Comparison of ENCODE assay signal across 23 cellular contexts in the genomic region with DNA sequence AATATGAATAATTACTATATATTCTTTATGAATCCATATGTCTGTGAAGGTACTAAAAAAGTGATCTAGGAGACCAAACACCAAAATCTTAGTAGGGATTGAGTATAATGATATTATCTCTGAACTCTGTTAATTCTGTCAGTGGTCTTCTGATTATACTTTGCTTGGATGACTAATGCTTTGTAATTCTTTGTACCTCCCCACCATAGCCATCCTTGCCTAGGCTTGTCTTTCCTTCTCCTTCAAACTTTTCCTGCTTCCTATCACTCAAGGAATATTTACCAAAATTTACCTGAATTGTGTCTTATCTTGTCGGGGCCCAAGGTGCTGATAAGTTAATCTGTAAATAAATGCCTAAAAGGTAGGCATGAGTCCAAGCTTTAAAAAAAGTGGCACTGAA. TPM values are rescaled to one million over a fixed set of nuclear protein-coding genes. Genes with fewer than 3 reads are reported as not detected.
DNase-seq lines count a peak whose midpoint lies in the region; FAIRE-seq and TF ChIP-seq lines count a peak whose summit lies in the region.
"Had no signal": no experiment of that assay in that cellular context is flagged by ENCODE, and none has a peak within 500 bp of the region (broad histone marks: within the 10 kb centered on the region; RNA-seq: fewer than 3 reads in every experiment).

No MANE protein-coding gene starts in this region.

- no peaks in the 10 kb centered on the region for H3K9me1 ChIP-seq in keratinocyte (ENCODE audit: control insufficient read depth, extremely low read depth, insufficient read depth, low read length)

- peaks cover 54% of the 10 kb centered on the region for H3K4me1 Mint-ChIP-seq in chondrocyte (ENCODE audit: low read depth)
- no peaks in the 10 kb centered on the region for H3K4me1 Mint-ChIP-seq in activated naive CD4-positive, alpha-beta T cell treated with anti-CD3 and anti-CD28 coated beads, Interleukin-2, amount 10 ng/mL, durations not matched to agents 7 days and 5 days
- H3K4me1 Mint-ChIP-seq: activated naive CD8-positive, alpha-beta T cell treated with anti-CD3 and anti-CD28 coated beads for 36 hours; stimulated activated naive B cell treated with anti-CD40 and anti-IgM and Interleukin-4, amounts not matched to agents 10 μg/mL and 1 μg/mL and 100 μg/mL, for 72 hours had no signal

- CTCF ChIA-PET in activated naive CD4-positive, alpha-beta T cell treated with anti-CD3 and anti-CD28 coated beads, Interleukin-2, amount 10 ng/mL, durations not matched to agents 7 days and 5 days (lab: Charles Lee): interaction anchor here (1.4 kb wide), 1 partner anchor 29 kb away, joined by 4 read pairs; no protein-coding TSS in a partner anchor

- no peaks in the 10 kb centered on the region for H3K79me2 ChIP-seq in keratinocyte (ENCODE audit: control insufficient read depth, insufficient read depth, low read length)

- H3K9me3 ChIP-seq in HUES64 (ENCODE audit: insufficient read depth, low read depth, low read length) (no peaks in the 10 kb centered on the region), keratinocyte (ENCODE audit: control insufficient read depth, low read depth, low read length) (no peaks in the 10 kb centered on the region), tibial artery (no peaks in the 10 kb centered on the region), MG63 (no peaks in the 10 kb centered on the region)
- H3K9me3 ChIP-seq: SJCRH30 had no signal

- H3K4me3 Mint-ChIP-seq in chondrocyte (ENCODE audit: unreplicated experiment): no peak overlapping the region
- H3K4me3 Mint-ChIP-seq in activated naive CD4-positive, alpha-beta T cell treated with anti-CD3 and anti-CD28 coated beads, Interleukin-2, amount 10 ng/mL, durations not matched to agents 7 days and 5 days: no peak overlapping the region
- H3K4me3 Mint-ChIP-seq: activated naive CD8-positive, alpha-beta T cell treated with anti-CD3 and anti-CD28 coated beads for 36 hours; CD4-positive, alpha-beta T cell; stimulated activated naive B cell treated with anti-CD40 and anti-IgM and Interleukin-4, amounts not matched to agents 10 μg/mL and 1 μg/mL and 100 μg/mL, for 72 hours had no signal

- no peaks in the 10 kb centered on the region for H3K36me3 Mint-ChIP-seq in chondrocyte (ENCODE audit: low read depth)
- H3K36me3 Mint-ChIP-seq in activated naive CD4-positive, alpha-beta T cell treated with anti-CD3 and anti-CD28 coated beads, Interleukin-2, amount 10 ng/mL, durations not matched to agents 7 days and 5 days: no peaks in the 10 kb centered on the region
- H3K36me3 Mint-ChIP-seq: activated naive CD8-positive, alpha-beta T cell treated with anti-CD3 and anti-CD28 coated beads for 36 hours; stimulated activated naive B cell treated with anti-CD40 and anti-IgM and Interleukin-4, amounts not matched to agents 10 μg/mL and 1 μg/mL and 100 μg/mL, for 72 hours had no signal

- H4K20me1 ChIP-seq in keratinocyte (ENCODE audit: control insufficient read depth, extremely low read depth, insufficient read depth, low read length): no peaks in the 10 kb centered on the region

- no peaks in the 10 kb centered on the region for H3K9me3 Mint-ChIP-seq in chondrocyte (ENCODE audit: low read depth)
- no peaks in the 10 kb centered on the region for H3K9me3 Mint-ChIP-seq in activated naive CD4-positive, alpha-beta T cell treated with anti-CD3 and anti-CD28 coated beads, Interleukin-2, amount 10 ng/mL, durations not matched to agents 7 days and 5 days
- H3K9me3 Mint-ChIP-seq: activated naive CD8-positive, alpha-beta T cell treated with anti-CD3 and anti-CD28 coated beads for 36 hours; activated T-helper 2 cell treated with anti-CD3 and anti-CD28 coated beads, Interferon-gamma antibody, Interleukin-2, Interleukin-4, amounts not matched to agents 10 μg/mL and 5 μg/mL and 100 μg/mL, durations not matched to agents 14 hours and 24 hours and 36 hours; CD4-positive, alpha-beta T cell; stimulated activated naive B cell treated with anti-CD40 and anti-IgM and Interleukin-4, amounts not matched to agents 10 μg/mL and 1 μg/mL and 100 μg/mL, for 72 hours had no signal

- WGBS in HUES64: 84% methylated on average over 1 of the region's 1 CpG

- DNase-seq in chondrocyte (ENCODE audit: low spot score) (no peak), keratinocyte (ENCODE audit: low read depth, low spot score) (no peak), tibial artery (no peak), NCI-H187 treated with DMSO at 0.1 percent for 48 hours (lab: John Stamatoyannopoulos, UW) (no peak), MG63 (no peak)
- DNase-seq in activated naive CD4-positive, alpha-beta T cell treated with anti-CD3 and anti-CD28 coated beads, Interleukin-2, amount 10 ng/mL, durations not matched to agents 7 days and 5 days: no peak
- DNase-seq: activated CD4-positive, alpha-beta T cell treated with anti-CD3 and anti-CD28 coated beads, Interleukin-2, amount 50 U/mL, for 1 hour; activated naive CD8-positive, alpha-beta T cell treated with anti-CD3 and anti-CD28 coated beads for 36 hours; CD4-positive, alpha-beta T cell; DMS 273 treated with DMSO at 0.1 percent for 48 hours; NCI-H1105; NCI-H2081 treated with DMSO at 0.1 percent for 48 hours; NCI-H510A; NK-92 treated with Interleukin-12 subunit alpha and Interleukin-12 subunit beta, amount 100 ng/mL, for 24 hours; nucleus accumbens; SJCRH30; stimulated activated CD4-positive, alpha-beta T cell treated with anti-CD3 and anti-CD28 coated beads, Interleukin-2, amount 100 ng/mL, for 48 hours; stimulated activated naive B cell treated with anti-CD40 and anti-IgM and Interleukin-4, amounts not matched to agents 10 μg/mL and 1 μg/mL and 100 μg/mL, for 72 hours; T-helper 2 cell had no signal

- peak overlapping the region; percentile 72 for H3K4me2 ChIP-seq in keratinocyte (ENCODE audit: control insufficient read depth, extremely low read depth, insufficient read depth, low read depth, low read length)

- no peak overlapping the region for H3K4me3 ChIP-seq in HUES64 (ENCODE audit: low read length)
- peak overlapping the region in 1 of 3 experiments; percentile 17 for H3K4me3 ChIP-seq in keratinocyte (ENCODE audit: control insufficient read depth in 2 of 3, extremely low read depth in 1 of 3, insufficient read depth in 2 of 3, low read depth in 1 of 3, low read length in 3 of 3)
- H3K4me3 ChIP-seq in tibial artery: peak overlapping the region; percentile 54 to 55
- no peak overlapping the region for H3K4me3 ChIP-seq in MG63
- H3K4me3 ChIP-seq: SJCRH30 had no signal

- intact Hi-C loops in tibial artery (cut with DNase I; ENCODE audit: low total_unique reads): no loop called here

- peak overlapping the region; percentile 67 for H3K27ac Mint-ChIP-seq in chondrocyte (ENCODE audit: unreplicated experiment)
- no peak overlapping the region for H3K27ac Mint-ChIP-seq in activated naive CD4-positive, alpha-beta T cell treated with anti-CD3 and anti-CD28 coated beads, Interleukin-2, amount 10 ng/mL, durations not matched to agents 7 days and 5 days
- H3K27ac Mint-ChIP-seq: activated naive CD8-positive, alpha-beta T cell treated with anti-CD3 and anti-CD28 coated beads for 36 hours; activated T-helper 2 cell treated with anti-CD3 and anti-CD28 coated beads, Interferon-gamma antibody, Interleukin-2, Interleukin-4, amounts not matched to agents 10 μg/mL and 5 μg/mL and 100 μg/mL, durations not matched to agents 14 hours and 24 hours and 36 hours; CD4-positive, alpha-beta T cell; stimulated activated naive B cell treated with anti-CD40 and anti-IgM and Interleukin-4, amounts not matched to agents 10 μg/mL and 1 μg/mL and 100 μg/mL, for 72 hours had no signal

- peaks cover 41% of the 10 kb centered on the region for H3K4me1 ChIP-seq in HUES64 (ENCODE audit: insufficient read depth, low read length)
- peaks cover 23% of the 10 kb centered on the region for H3K4me1 ChIP-seq in keratinocyte (ENCODE audit: control insufficient read depth, extremely low read depth, insufficient read depth, low read length)
- H3K4me1 ChIP-seq in tibial artery: peaks cover 0 to 53% (median 2%) of the 10 kb centered on the region in 4 donors
- H3K4me1 ChIP-seq: SJCRH30 had no signal

- FAIRE-seq in keratinocyte (lab: Jason Lieb, UNC): peak; percentile 80

- H3K9ac ChIP-seq in HUES64 (ENCODE audit: low read depth, low read length) (peak overlapping the region; percentile 22; the same call in 1 of the 2 replicates), keratinocyte (ENCODE audit: control insufficient read depth, extremely low read depth, insufficient read depth, low read length) (no peak overlapping the region)

- TF ChIP-seq CTCF in chondrocyte (IDR thresholded peaks at IDR 0.05) (no peak), keratinocyte (optimal IDR thresholded peaks at IDR 0.05 in 1 of 3, IDR thresholded peaks at IDR 0.05 in 1 of 3, conservative IDR thresholded peaks at IDR 0.05 in 1 of 3; ENCODE audit: extremely low read depth in 1 of 3, insufficient read depth in 2 of 3, low read length in 3 of 3) (no peak), tibial artery (IDR thresholded peaks at IDR 0.05) (no peak)

- H3K27ac ChIP-seq in HUES64 (ENCODE audit: low read depth, low read length) (peak overlapping the region; percentile 86), keratinocyte (ENCODE audit: control insufficient read depth, insufficient read depth, low read length) (no peak overlapping the region), tibial artery (peak overlapping the region; percentile 74 to 86)
- H3K27ac ChIP-seq: brain microvascular endothelial cell, SJCRH30, VCaP had no signal

- dilution Hi-C loops in keratinocyte (cut with MboI; ENCODE audit: extremely low pct_ligation_motif_present, low sequenced_read_pairs): no loop called here

- no peaks in the 10 kb centered on the region for H3K36me3 ChIP-seq in HUES64 (ENCODE audit: insufficient read depth, low read length)
- no peaks in the 10 kb centered on the region for H3K36me3 ChIP-seq in keratinocyte (ENCODE audit: control insufficient read depth in 2 of 2, extremely low read depth in 1 of 2, insufficient read depth in 2 of 2, low read length in 2 of 2)
- no peaks in the 10 kb centered on the region for H3K36me3 ChIP-seq in tibial artery
- H3K36me3 ChIP-seq in MG63: no peaks in the 10 kb centered on the region
- H3K36me3 ChIP-seq: brain microvascular endothelial cell, SJCRH30 had no signal

- no peaks in the 10 kb centered on the region for H3K27me3 Mint-ChIP-seq in chondrocyte (ENCODE audit: low read depth)
- H3K27me3 Mint-ChIP-seq in activated naive CD4-positive, alpha-beta T cell treated with anti-CD3 and anti-CD28 coated beads, Interleukin-2, amount 10 ng/mL, durations not matched to agents 7 days and 5 days: no peaks in the 10 kb centered on the region
- H3K27me3 Mint-ChIP-seq: activated naive CD8-positive, alpha-beta T cell treated with anti-CD3 and anti-CD28 coated beads for 36 hours; CD4-positive, alpha-beta T cell; stimulated activated naive B cell treated with anti-CD40 and anti-IgM and Interleukin-4, amounts not matched to agents 10 μg/mL and 1 μg/mL and 100 μg/mL, for 72 hours had no signal

- peak overlapping the region; percentile 57 for H2AFZ ChIP-seq in keratinocyte (ENCODE audit: control insufficient read depth, low read length)

- H3K27me3 ChIP-seq in HUES64 (ENCODE audit: insufficient read depth, low read length): no peaks in the 10 kb centered on the region
- H3K27me3 ChIP-seq in keratinocyte (ENCODE audit: control insufficient read depth, extremely low read depth, insufficient read depth, low read length): no peaks in the 10 kb centered on the region
- H3K27me3 ChIP-seq in tibial artery: no peaks in the 10 kb centered on the region
- H3K27me3 ChIP-seq in MG63: no peaks in the 10 kb centered on the region
- H3K27me3 ChIP-seq: brain microvascular endothelial cell, SJCRH30 had no signal

RNA-seq across cellular contexts. Expression of a gene that starts 0.8 kb away (rescaled TPM):
- polyA plus RNA-seq in HUES64 (2013, experiment 1 of 2): 35.4 TPM
- 30.9 TPM for polyA plus RNA-seq in HUES64 (2013, experiment 2 of 2)
- total RNA-seq in chondrocyte: 103 to 448 TPM (median 423 TPM) in 3 replicates
- 2.1 to 4.1 TPM (median 2.7 TPM) in 3 replicates for polyA plus RNA-seq in keratinocyte
- polyA plus RNA-seq in keratinocyte (2011; ENCODE audit: low read depth): 1.3 TPM
- polyA plus RNA-seq in keratinocyte (2011; cell fraction: cytosol; rRNA removed): 2.2 and 3.2 TPM in 2 replicates
- 1.8 and 3.2 TPM in 2 replicates for polyA plus RNA-seq in keratinocyte (2011; cell fraction: nucleus; rRNA removed)
- polyA plus RNA-seq in keratinocyte (2012; ENCODE audit: low replicate concordance): 1.9 and 2.5 TPM in 2 replicates
- 2.1 to 2.4 TPM in 2 of 3 replicates, not detected in the other for polyA minus RNA-seq in keratinocyte
- not detected for polyA minus RNA-seq in keratinocyte (2011; cell fraction: cytosol; rRNA and poly(A)+ RNA removed)
- polyA minus RNA-seq in keratinocyte (2011; cell fraction: nucleus; rRNA and poly(A)+ RNA removed): 1.3 and 2.8 TPM in 2 replicates
- total RNA-seq in MG63 (2014; rRNA removed; shearing (Covaris generic); ENCODE audit: low replicate concordance): 0.30 and 13.7 TPM in 2 replicates

Comparison
In these comparisons a context has a peak if more than half of its experiments do, and no peak if none do; other contexts are left out.
1. H3K4me3 ChIP-seq: peak in tibial artery (2 of 2); none in HUES64 (single experiment) and MG63 (single experiment).